ENCODE assay signal across 1 cellular context in genomic region chr20:297098-297924, GRCh38.
A peak's percentile ranks its signal among the peaks of the same experiment; 100 is the strongest.
TF ChIP-seq lines count a peak whose summit lies in the region.

A gene with protein sequence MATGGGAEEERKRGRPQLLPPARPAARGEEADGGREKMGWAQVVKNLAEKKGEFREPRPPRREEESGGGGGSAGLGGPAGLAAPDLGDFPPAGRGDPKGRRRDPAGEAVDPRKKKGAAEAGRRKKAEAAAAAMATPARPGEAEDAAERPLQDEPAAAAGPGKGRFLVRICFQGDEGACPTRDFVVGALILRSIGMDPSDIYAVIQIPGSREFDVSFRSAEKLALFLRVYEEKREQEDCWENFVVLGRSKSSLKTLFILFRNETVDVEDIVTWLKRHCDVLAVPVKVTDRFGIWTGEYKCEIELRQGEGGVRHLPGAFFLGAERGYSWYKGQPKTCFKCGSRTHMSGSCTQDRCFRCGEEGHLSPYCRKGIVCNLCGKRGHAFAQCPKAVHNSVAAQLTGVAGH (plus strand): TSS chr20:297570. CDS start chr20:297587, 17 bp downstream.

TF ChIP-seq in H1, 55 proteins besides CTCF, POLR2A, EP300 and RAD21:
- peak; percentile 16; the same call in 1 of the 2 replicates for TF ChIP-seq NRF1 (IDR thresholded peaks at IDR 0.05; ENCODE audit: low read depth, low read length)
- TF ChIP-seq JUND (IDR thresholded peaks at IDR 0.05; ENCODE audit: low read length): peak; percentile 11; the same call in 1 of the 2 replicates
- peak; percentile 22; the same call in 1 of the 2 replicates for TF ChIP-seq SIX5 (IDR thresholded peaks at IDR 0.05; ENCODE audit: low read depth, low read length)
- no peak for TF ChIP-seq JUN (IDR thresholded peaks at IDR 0.05; ENCODE audit: low read depth, low read length)
- TF ChIP-seq, protein P1, sequence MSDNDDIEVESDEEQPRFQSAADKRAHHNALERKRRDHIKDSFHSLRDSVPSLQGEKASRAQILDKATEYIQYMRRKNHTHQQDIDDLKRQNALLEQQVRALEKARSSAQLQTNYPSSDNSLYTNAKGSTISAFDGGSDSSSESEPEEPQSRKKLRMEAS (IDR thresholded peaks at IDR 0.05): peak; percentile 91
- no peak for TF ChIP-seq ATF2 (IDR thresholded peaks at IDR 0.05; ENCODE audit: low read length)
- peak; percentile 17 for TF ChIP-seq NANOG (IDR thresholded peaks at IDR 0.05; ENCODE audit: insufficient read depth, low read depth, low read length, poor library complexity, severe bottlenecking)
- peak; percentile 94 for TF ChIP-seq TBP (IDR thresholded peaks at IDR 0.05; ENCODE audit: low read depth, low read length)
- TF ChIP-seq SRF (IDR thresholded peaks at IDR 0.05; ENCODE audit: low read depth, low read length): 0 out of 2 replicates have a peak, but pooled peaks have one; percentile 12
- TF ChIP-seq CREB1 (IDR thresholded peaks at IDR 0.05): peak; percentile 78
- TF ChIP-seq, protein P2, sequence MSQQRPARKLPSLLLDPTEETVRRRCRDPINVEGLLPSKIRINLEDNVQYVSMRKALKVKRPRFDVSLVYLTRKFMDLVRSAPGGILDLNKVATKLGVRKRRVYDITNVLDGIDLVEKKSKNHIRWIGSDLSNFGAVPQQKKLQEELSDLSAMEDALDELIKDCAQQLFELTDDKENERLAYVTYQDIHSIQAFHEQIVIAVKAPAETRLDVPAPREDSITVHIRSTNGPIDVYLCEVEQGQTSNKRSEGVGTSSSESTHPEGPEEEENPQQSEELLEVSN (IDR thresholded peaks at IDR 0.05): peak; percentile 91
- 0 out of 2 replicates have a peak, but pooled peaks have one; percentile 27 for TF ChIP-seq TCF12 (IDR thresholded peaks at IDR 0.05; ENCODE audit: low read depth, low read length)
- peak; percentile 90 for TF ChIP-seq CEBPB (IDR thresholded peaks at IDR 0.05; ENCODE audit: low read depth, low read length)
- no peak for TF ChIP-seq SP2 (IDR thresholded peaks at IDR 0.05; ENCODE audit: low read length)
- peak; percentile 22; the same call in 1 of the 2 replicates for TF ChIP-seq BACH1 (IDR thresholded peaks at IDR 0.05; ENCODE audit: low read length)
- TF ChIP-seq POU5F1 (IDR thresholded peaks at IDR 0.05; ENCODE audit: low read depth, low read length): no peak
- peak; percentile 76 for TF ChIP-seq ASH2L (IDR thresholded peaks at IDR 0.05; ENCODE audit: low read length)
- TF ChIP-seq CHD2 (IDR thresholded peaks at IDR 0.05; ENCODE audit: low read length): peak; percentile 67
- TF ChIP-seq SP1 (IDR thresholded peaks at IDR 0.05; ENCODE audit: low read depth, low read length): 0 out of 2 replicates have a peak, but pooled peaks have one; percentile 76
- TF ChIP-seq RBBP5 (IDR thresholded peaks at IDR 0.05; ENCODE audit: borderline replicate concordance, low read depth, low read length): peak; percentile 80; the same call in 1 of the 2 replicates
- TF ChIP-seq POLR2AphosphoS5 (IDR thresholded peaks at IDR 0.05; ENCODE audit: low read depth, low read length): peak; percentile 75
- TF ChIP-seq SIRT6 (IDR thresholded peaks at IDR 0.05; ENCODE audit: low read length): no peak
- TF ChIP-seq TAF1 (IDR thresholded peaks at IDR 0.05; ENCODE audit: low read depth, low read length): peak; percentile 98
- 0 out of 2 replicates have a peak, but pooled peaks have one; percentile 55 for TF ChIP-seq RFX5 (IDR thresholded peaks at IDR 0.05; ENCODE audit: borderline replicate concordance, low read depth, low read length)
- peak; percentile 46; the same call in 1 of the 2 replicates for TF ChIP-seq EGR1 (IDR thresholded peaks at IDR 0.05; ENCODE audit: borderline replicate concordance, low read depth, low read length)
- TF ChIP-seq GTF2F1 (IDR thresholded peaks at IDR 0.05; ENCODE audit: borderline replicate concordance, low read depth, low read length): peak; percentile 84; the same call in 1 of the 2 replicates
- TF ChIP-seq FOSL1 (IDR thresholded peaks at IDR 0.05; ENCODE audit: insufficient read depth, low read depth, low read length): no peak
- peak in 1 of 2 experiments; percentile 75; a peak in 1 of 4 replicates for TF ChIP-seq SIN3A (conservative IDR thresholded peaks at IDR 0.05 in 1 of 2, IDR thresholded peaks at IDR 0.05 in 1 of 2; ENCODE audit: low read depth in 1 of 2, low read length in 2 of 2)
- peak; percentile 91 for TF ChIP-seq PHF8 (conservative IDR thresholded peaks at IDR 0.05; ENCODE audit: low read depth, low read length)
- TF ChIP-seq BCL11A (IDR thresholded peaks at IDR 0.05; ENCODE audit: low read depth in 2 of 2, low read length in 2 of 2): no peak
- TF ChIP-seq, protein P3, sequence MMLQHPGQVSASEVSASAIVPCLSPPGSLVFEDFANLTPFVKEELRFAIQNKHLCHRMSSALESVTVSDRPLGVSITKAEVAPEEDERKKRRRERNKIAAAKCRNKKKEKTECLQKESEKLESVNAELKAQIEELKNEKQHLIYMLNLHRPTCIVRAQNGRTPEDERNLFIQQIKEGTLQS (IDR thresholded peaks at IDR 0.05; ENCODE audit: insufficient read depth, low read depth, low read length): no peak
- TF ChIP-seq TAF7 (optimal IDR thresholded peaks at IDR 0.05; ENCODE audit: borderline replicate concordance, low read depth, low read length): peak; percentile 95
- peak; percentile 94 for TF ChIP-seq YY1 (IDR thresholded peaks at IDR 0.05; ENCODE audit: low read depth, low read length)
- TF ChIP-seq KDM5A (IDR thresholded peaks at IDR 0.05; ENCODE audit: low read length): peak; percentile 24; the same call in 1 of the 2 replicates
- no peak for TF ChIP-seq MAFK (IDR thresholded peaks at IDR 0.05; ENCODE audit: low read depth, low read length)
- no peak for TF ChIP-seq HDAC6 (IDR thresholded peaks at IDR 0.05; ENCODE audit: low read depth, low read length)
- no peak for TF ChIP-seq SP4 (IDR thresholded peaks at IDR 0.05; ENCODE audit: low read length)
- TF ChIP-seq TEAD4 (IDR thresholded peaks at IDR 0.05; ENCODE audit: low read depth, low read length): no peak
- peak; percentile 38 for TF ChIP-seq KDM4A (IDR thresholded peaks at IDR 0.05; ENCODE audit: low read depth, low read length, severe bottlenecking)
- no peak; a peak in 1 of 4 replicates for TF ChIP-seq HDAC2 (IDR thresholded peaks at IDR 0.05; ENCODE audit: borderline replicate concordance in 1 of 2, low read depth in 2 of 2, low read length in 2 of 2)
- no peak for TF ChIP-seq KDM1A (IDR thresholded peaks at IDR 0.05; ENCODE audit: borderline replicate concordance, low read length)
- TF ChIP-seq GABPA (IDR thresholded peaks at IDR 0.05; ENCODE audit: borderline replicate concordance, insufficient read depth, low read length): no peak; the same call in 1 of the 2 replicates
TF ChIP-seq in H1: peak in this region for 27.
